ENCODE assay signal across 1 cellular context in the genomic region with DNA sequence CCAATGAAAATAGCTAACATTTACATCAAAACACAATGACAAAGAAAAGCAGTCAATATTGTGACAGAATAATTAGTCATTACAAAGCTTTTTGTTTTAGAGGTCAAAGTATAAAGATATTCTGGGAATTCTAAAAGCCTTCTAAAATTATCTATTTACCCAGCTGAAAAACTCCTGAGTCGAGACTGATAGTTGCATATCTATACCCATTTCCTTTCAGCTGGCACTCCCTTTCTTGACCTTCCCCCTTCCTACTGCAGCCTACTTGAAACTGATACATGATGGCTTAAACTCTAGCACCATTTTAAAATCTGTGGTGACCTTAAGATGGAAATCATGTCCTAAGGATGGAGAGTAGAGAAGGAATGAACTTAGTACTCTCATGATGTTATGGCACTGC.
TF ChIP-seq lines count a peak whose summit lies in the region.

No MANE protein-coding gene starts in this region.

TF ChIP-seq in K562, 482 proteins besides CTCF, POLR2A, EP300 and RAD21 (continued from another document and continues in another):
- TF ChIP-seq, protein P1, sequence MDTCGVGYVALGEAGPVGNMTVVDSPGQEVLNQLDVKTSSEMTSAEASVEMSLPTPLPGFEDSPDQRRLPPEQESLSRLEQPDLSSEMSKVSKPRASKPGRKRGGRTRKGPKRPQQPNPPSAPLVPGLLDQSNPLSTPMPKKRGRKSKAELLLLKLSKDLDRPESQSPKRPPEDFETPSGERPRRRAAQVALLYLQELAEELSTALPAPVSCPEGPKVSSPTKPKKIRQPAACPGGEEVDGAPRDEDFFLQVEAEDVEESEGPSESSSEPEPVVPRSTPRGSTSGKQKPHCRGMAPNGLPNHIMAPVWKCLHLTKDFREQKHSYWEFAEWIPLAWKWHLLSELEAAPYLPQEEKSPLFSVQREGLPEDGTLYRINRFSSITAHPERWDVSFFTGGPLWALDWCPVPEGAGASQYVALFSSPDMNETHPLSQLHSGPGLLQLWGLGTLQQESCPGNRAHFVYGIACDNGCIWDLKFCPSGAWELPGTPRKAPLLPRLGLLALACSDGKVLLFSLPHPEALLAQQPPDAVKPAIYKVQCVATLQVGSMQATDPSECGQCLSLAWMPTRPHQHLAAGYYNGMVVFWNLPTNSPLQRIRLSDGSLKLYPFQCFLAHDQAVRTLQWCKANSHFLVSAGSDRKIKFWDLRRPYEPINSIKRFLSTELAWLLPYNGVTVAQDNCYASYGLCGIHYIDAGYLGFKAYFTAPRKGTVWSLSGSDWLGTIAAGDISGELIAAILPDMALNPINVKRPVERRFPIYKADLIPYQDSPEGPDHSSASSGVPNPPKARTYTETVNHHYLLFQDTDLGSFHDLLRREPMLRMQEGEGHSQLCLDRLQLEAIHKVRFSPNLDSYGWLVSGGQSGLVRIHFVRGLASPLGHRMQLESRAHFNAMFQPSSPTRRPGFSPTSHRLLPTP (IDR thresholded peaks at IDR 0.05; ENCODE audit: borderline replicate concordance, extremely low read depth, insufficient read length), result no peak
- TF ChIP-seq ZNF592 (IDR thresholded peaks at IDR 0.05) (no peak), TAF9B (IDR thresholded peaks at IDR 0.05; ENCODE audit: partially characterized antibody) (peak; percentile 55), PHF20 (IDR thresholded peaks at IDR 0.05; ENCODE audit: partially characterized antibody) (no peak), ZKSCAN8 (CRISPR knock-in tag; IDR thresholded peaks at IDR 0.05) (no peak), ZNF707 (CRISPR knock-in tag; conservative IDR thresholded peaks at IDR 0.05) (no peak), ZNF518B (CRISPR knock-in tag; IDR thresholded peaks at IDR 0.05) (no peak), SNIP1 (IDR thresholded peaks at IDR 0.05; ENCODE audit: low read depth) (no peak), SRSF3 (IDR thresholded peaks at IDR 0.05; ENCODE audit: insufficient read depth, low read length) (no peak), ZC3H4 (CRISPR knock-in tag; IDR thresholded peaks at IDR 0.05; ENCODE audit: borderline replicate concordance) (no peak), ZNF12 (CRISPR knock-in tag; IDR thresholded peaks at IDR 0.05) (no peak), FOXO4 (CRISPR knock-in tag; IDR thresholded peaks at IDR 0.05) (no peak), TBP (optimal IDR thresholded peaks at IDR 0.05; ENCODE audit: low read depth, low read length) (no peak), PPARD (CRISPR knock-in tag; IDR thresholded peaks at IDR 0.05) (no peak), HMG20B (CRISPR knock-in tag; IDR thresholded peaks at IDR 0.05) (no peak), CTBP1 (IDR thresholded peaks at IDR 0.05; ENCODE audit: borderline replicate concordance) (no peak), ATF4 (CRISPR knock-in tag; IDR thresholded peaks at IDR 0.05) (no peak), ZNF133 (CRISPR knock-in tag; IDR thresholded peaks at IDR 0.05) (no peak), PRMT5 (CRISPR knock-in tag; IDR thresholded peaks at IDR 0.05) (no peak), PHB (CRISPR knock-in tag; IDR thresholded peaks at IDR 0.05) (no peak), MLLT1 (IDR thresholded peaks at IDR 0.05) (no peak), ZBTB34 (CRISPR knock-in tag; IDR thresholded peaks at IDR 0.05) (no peak), MTA3 (IDR thresholded peaks at IDR 0.05; ENCODE audit: borderline replicate concordance) (no peak), GABPB2 (CRISPR knock-in tag; conservative IDR thresholded peaks at IDR 0.05) (no peak), BRD4 (IDR thresholded peaks at IDR 0.05) (no peak), ZSCAN32 (CRISPR knock-in tag; IDR thresholded peaks at IDR 0.05) (no peak)
- TF ChIP-seq, protein P2, sequence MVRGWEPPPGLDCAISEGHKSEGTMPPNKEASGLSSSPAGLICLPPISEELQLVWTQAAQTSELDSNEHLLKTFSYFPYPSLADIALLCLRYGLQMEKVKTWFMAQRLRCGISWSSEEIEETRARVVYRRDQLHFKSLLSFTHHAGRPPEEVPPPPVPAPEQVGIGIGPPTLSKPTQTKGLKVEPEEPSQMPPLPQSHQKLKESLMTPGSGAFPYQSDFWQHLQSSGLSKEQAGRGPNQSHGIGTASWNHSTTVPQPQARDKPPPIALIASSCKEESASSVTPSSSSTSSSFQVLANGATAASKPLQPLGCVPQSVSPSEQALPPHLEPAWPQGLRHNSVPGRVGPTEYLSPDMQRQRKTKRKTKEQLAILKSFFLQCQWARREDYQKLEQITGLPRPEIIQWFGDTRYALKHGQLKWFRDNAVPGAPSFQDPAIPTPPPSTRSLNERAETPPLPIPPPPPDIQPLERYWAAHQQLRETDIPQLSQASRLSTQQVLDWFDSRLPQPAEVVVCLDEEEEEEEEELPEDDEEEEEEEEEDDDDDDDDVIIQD (CRISPR knock-in tag; IDR thresholded peaks at IDR 0.05), result no peak
- TF ChIP-seq, protein P3, sequence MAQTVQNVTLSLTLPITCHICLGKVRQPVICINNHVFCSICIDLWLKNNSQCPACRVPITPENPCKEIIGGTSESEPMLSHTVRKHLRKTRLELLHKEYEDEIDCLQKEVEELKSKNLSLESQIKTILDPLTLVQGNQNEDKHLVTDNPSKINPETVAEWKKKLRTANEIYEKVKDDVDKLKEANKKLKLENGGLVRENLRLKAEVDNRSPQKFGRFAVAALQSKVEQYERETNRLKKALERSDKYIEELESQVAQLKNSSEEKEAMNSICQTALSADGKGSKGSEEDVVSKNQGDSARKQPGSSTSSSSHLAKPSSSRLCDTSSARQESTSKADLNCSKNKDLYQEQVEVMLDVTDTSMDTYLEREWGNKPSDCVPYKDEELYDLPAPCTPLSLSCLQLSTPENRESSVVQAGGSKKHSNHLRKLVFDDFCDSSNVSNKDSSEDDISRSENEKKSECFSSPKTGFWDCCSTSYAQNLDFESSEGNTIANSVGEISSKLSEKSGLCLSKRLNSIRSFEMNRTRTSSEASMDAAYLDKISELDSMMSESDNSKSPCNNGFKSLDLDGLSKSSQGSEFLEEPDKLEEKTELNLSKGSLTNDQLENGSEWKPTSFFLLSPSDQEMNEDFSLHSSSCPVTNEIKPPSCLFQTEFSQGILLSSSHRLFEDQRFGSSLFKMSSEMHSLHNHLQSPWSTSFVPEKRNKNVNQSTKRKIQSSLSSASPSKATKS (CRISPR knock-in tag; IDR thresholded peaks at IDR 0.05), result no peak
- TF ChIP-seq, protein P4, sequence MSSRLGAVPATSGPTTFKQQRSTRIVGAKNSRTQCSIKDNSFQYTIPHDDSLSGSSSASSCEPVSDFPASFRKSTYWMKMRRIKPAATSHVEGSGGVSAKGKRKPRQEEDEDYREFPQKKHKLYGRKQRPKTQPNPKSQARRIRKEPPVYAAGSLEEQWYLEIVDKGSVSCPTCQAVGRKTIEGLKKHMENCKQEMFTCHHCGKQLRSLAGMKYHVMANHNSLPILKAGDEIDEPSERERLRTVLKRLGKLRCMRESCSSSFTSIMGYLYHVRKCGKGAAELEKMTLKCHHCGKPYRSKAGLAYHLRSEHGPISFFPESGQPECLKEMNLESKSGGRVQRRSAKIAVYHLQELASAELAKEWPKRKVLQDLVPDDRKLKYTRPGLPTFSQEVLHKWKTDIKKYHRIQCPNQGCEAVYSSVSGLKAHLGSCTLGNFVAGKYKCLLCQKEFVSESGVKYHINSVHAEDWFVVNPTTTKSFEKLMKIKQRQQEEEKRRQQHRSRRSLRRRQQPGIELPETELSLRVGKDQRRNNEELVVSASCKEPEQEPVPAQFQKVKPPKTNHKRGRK (tag; IDR thresholded peaks at IDR 0.05), result no peak
- TF ChIP-seq, protein P5, sequence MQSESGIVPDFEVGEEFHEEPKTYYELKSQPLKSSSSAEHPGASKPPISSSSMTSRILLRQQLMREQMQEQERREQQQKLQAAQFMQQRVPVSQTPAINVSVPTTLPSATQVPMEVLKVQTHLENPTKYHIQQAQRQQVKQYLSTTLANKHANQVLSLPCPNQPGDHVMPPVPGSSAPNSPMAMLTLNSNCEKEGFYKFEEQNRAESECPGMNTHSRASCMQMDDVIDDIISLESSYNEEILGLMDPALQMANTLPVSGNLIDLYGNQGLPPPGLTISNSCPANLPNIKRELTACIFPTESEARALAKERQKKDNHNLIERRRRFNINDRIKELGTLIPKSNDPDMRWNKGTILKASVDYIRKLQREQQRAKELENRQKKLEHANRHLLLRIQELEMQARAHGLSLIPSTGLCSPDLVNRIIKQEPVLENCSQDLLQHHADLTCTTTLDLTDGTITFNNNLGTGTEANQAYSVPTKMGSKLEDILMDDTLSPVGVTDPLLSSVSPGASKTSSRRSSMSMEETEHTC (IDR thresholded peaks at IDR 0.05), result no peak
